Comparison of ENCODE assay signal across 12 cellular contexts in the genomic region with DNA sequence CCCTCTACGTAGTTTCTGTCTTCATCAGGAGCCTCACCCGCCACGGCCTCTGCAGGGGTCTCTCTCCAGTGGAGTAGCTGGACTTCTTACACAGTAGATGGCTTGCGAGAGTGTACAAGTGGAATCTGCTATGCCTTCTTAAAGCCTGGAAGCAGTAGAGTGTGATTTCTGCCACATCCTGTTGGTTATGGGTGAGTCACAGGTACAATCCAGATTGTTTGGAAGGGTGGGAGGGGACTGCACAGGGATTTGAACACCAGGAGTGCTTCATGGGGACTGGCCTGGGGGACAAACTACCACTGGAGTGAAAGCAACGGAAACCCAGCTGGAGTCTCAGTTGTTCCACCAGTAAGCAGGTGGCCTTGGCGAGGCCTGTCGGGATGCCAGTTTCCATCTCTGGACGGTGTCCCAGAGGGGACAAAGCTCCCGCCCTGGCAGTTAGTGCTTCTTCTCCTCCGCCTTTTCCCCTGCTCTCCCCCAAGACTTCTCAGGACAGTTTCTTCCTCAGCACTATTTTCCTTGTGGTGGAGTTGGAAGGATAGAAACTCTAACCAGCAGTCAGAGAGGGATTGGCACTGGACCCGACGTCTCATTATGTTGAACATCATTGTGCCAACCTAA.
DNase-seq lines count a peak whose midpoint lies in the region; ATAC-seq lines count a peak whose summit lies in the region.
"Had no signal": no experiment of that assay in that cellular context is flagged by ENCODE, and none has a peak within 500 bp of the region (broad histone marks: within the 10 kb centered on the region; RNA-seq: fewer than 3 reads in every experiment).

No MANE protein-coding gene starts in this region.

- DNase-seq in Ammon's horn (ENCODE audit: low spot score): peak; percentile 10
- DNase-seq in HT1080 (ENCODE audit: low read depth): peak; percentile 87
- peak; percentile 39 for DNase-seq in SW480 (ENCODE audit: low spot score)
- DNase-seq in glomerular visceral epithelial cell (ENCODE audit: extremely low spot score): peak; percentile 57
- DNase-seq in head of caudate nucleus: no peak
- no peak for DNase-seq in NCI-H524 treated with DMSO at 0.1 percent for 48 hours (lab: John Stamatoyannopoulos, UW)
- no peak for DNase-seq in NCI-H1436 (lab: John Stamatoyannopoulos, UW)
- DNase-seq: activated naive CD4-positive, alpha-beta T cell treated with anti-CD3 and anti-CD28 coated beads for 36 hours; H9; left colon; SIG-M5 had no signal

- ATAC-seq in HG02981 (IDR thresholded peaks at IDR 0.05; ENCODE audit: unreplicated experiment): no peak
- ATAC-seq: left colon had no signal

- intact Hi-C loops in head of caudate nucleus (cut with DNase I): no loop called here

Comparison
In these comparisons a context has a peak if more than half of its experiments do, and no peak if none do; other contexts are left out.
1. DNase-seq: peak in Ammon's horn (single experiment), HT1080 (single experiment), SW480 (single experiment) and glomerular visceral epithelial cell (single experiment); none in head of caudate nucleus (0 of 42), NCI-H524 treated with DMSO at 0.1 percent for 48 hours (single experiment) and NCI-H1436 (single experiment).